11 cellular contexts compared by ENCODE assay signal in genomic region chr1:218275823-218276222, GRCh38.
"Had no signal": no experiment of that assay in that cellular context is flagged by ENCODE, and none has a peak within 500 bp of the region (broad histone marks: within the 10 kb centered on the region; RNA-seq: fewer than 3 reads in every experiment).

No MANE protein-coding gene starts in this region.

- H3K27ac ChIP-seq: GM23248 had no signal

- H3K36me3 ChIP-seq: HAP-1 had no signal

- DNase-seq: GM23248, GOT3, H7, H9, HCEC 1CT, HFFc6 had no signal

- H3K4me1 ChIP-seq: HAP-1 had no signal

- H2AFZ ChIP-seq: GM23248, GM23338 had no signal

- H3K9ac ChIP-seq: GM23248 had no signal

- FAIRE-seq: H1, H54 had no signal

- H3K4me2 ChIP-seq: GM23338 had no signal

- H3K9me3 ChIP-seq: HAP-1 had no signal

- ATAC-seq: GM23338, HCT116 had no signal

- H3K4me3 ChIP-seq: GM23248, GM23338, HAP-1 had no signal
